ENCODE assay signal across 24 cellular contexts in genomic region chr13:25421602-25422001, GRCh38. TPM values are rescaled to one million over a fixed set of nuclear protein-coding genes. Genes with fewer than 3 reads are reported as not detected.
"Had no signal": no experiment of that assay in that cellular context is flagged by ENCODE, and none has a peak within 500 bp of the region (broad histone marks: within the 10 kb centered on the region; RNA-seq: fewer than 3 reads in every experiment).

No MANE protein-coding gene starts in this region.

- H3K36me3 ChIP-seq: breast epithelium had no signal

- H3K27ac ChIP-seq: breast epithelium, KMS-11 had no signal

- H3K4me2 ChIP-seq: KMS-11 had no signal

- ATAC-seq: activated CD8-positive, alpha-beta memory T cell treated with anti-CD3 and anti-CD28 coated beads, Interleukin-2, amount 10 ng/mL, durations not matched to agents 7 days and 5 days; T-helper 17 cell had no signal

- FAIRE-seq: TTC549 had no signal

- H3K9ac ChIP-seq: KMS-11 had no signal

- DNase-seq: activated B cell treated with CpG ODN at 0.5 μM for 24 hours; activated CD4-positive, alpha-beta T cell treated with anti-CD3 and anti-CD28 coated beads for 1 hour; activated CD4-positive, alpha-beta T cell treated with anti-CD3 and anti-CD28 coated beads, Interleukin-2, amount 10 ng/mL, durations not matched to agents 24 days and 14 days; activated CD4-positive, alpha-beta T cell treated with anti-CD3 and anti-CD28 coated beads, Interleukin-2, amount 50 U/mL, for 48 hours; activated CD8-positive, alpha-beta memory T cell treated with anti-CD3 and anti-CD28 coated beads, Interleukin-2, amount 10 ng/mL, durations not matched to agents 7 days and 5 days; activated effector memory CD4-positive, alpha-beta T cell treated with Interleukin-2 at 50 U/mL for 16 hours; activated naive CD4-positive, alpha-beta T cell; activated T-cell treated with anti-CD3 and anti-CD28 coated beads, Interleukin-2, amount 50 U/mL, for 24 hours; aorta; central memory CD4-positive, alpha-beta T cell; MM.1S; NCI-H1417 treated with DMSO at 0.1 percent for 48 hours; NCI-H1694; NCI-H2029; NCI-H2107; NCI-H446; NCI-H524; SIG-M5; T-helper 17 cell; T-helper 9 cell had no signal

- H3K4me3 ChIP-seq: breast epithelium had no signal

- H3K4me1 ChIP-seq: breast epithelium had no signal

RNA-seq across cellular contexts. Expression of gene ATP8A2, which starts 49.8 kb away (rescaled TPM):
- total RNA-seq: activated B cell treated with CpG ODN at 0.5 μM for 24 hours, OCI-LY7 had no signal
